Comparison of ENCODE assay signal across 8 cellular contexts in genomic region chr2:46954951-46955571, GRCh38. TPM values are rescaled to one million over a fixed set of nuclear protein-coding genes. Genes with fewer than 3 reads are reported as not detected.
DNase-seq lines count a peak whose midpoint lies in the region; ATAC-seq, FAIRE-seq and TF ChIP-seq lines count a peak whose summit lies in the region.

No MANE protein-coding gene starts in this region.

- H3K4me1 ChIP-seq in body of pancreas (peaks cover 39% of the 10 kb centered on the region), left lung (peaks cover 6 to 24% of the 10 kb centered on the region in 2 donors), thyroid gland (peaks cover 45 to 49% of the 10 kb centered on the region in 2 donors), spleen (peaks cover 0 to 38% (median 21%) of the 10 kb centered on the region in 6 donors)

- peak; percentile 96 for DNase-seq in HTR-8/SVneo (ENCODE audit: insufficient read length, low spot score)
- peak; percentile 64 to 79 (median 69) for DNase-seq in body of pancreas
- DNase-seq in left lung: no peak
- peak; percentile 82 to 90 for DNase-seq in thyroid gland
- DNase-seq in NCI-H2171 treated with DMSO at 0.1 percent for 48 hours (lab: John Stamatoyannopoulos, UW): no peak
- DNase-seq in superior temporal gyrus (ENCODE audit: extremely low spot score): no peak
- DNase-seq in spleen: no peak

- WGBS in body of pancreas, 2 donors: 34 to 40% methylated on average over 9 of the region's 9 CpGs
- WGBS in thyroid gland, 2 donors: 50 to 59% methylated on average over 9 of the region's 9 CpGs
- WGBS in spleen, 5 donors: 48 to 74% (median 56%) methylated on average over 9 of the region's 9 CpGs

- H3K27ac ChIP-seq in body of pancreas (peak overlapping the region; percentile 57 to 85 (median 68)), left lung (peak overlapping the region in 1 of 2 donors; percentile 33), thyroid gland (peak overlapping the region; percentile 84 to 90 (median 85)), spleen (peak overlapping the region in 4 of 8 donors; percentile 5 to 60 (median 36))

- intact Hi-C loops in body of pancreas (cut with DNase I): no loop called here
- intact Hi-C loops in left lung (cut with DNase I): no loop called here
- intact Hi-C loops in thyroid gland (cut with DNase I): no loop called here
- intact Hi-C loops in spleen (cut with DNase I; ENCODE audit: low total_unique reads): no loop called here

- FAIRE-seq in HTR-8/SVneo (lab: Jason Lieb, UNC): peak; percentile 97

- ATAC-seq in body of pancreas: peak; percentile 88
- peak; percentile 86 for ATAC-seq in left lung
- ATAC-seq in GM18502 (IDR thresholded peaks at IDR 0.05; ENCODE audit: poor library complexity, unreplicated experiment): no peak

- H3K27me3 ChIP-seq in body of pancreas: no peaks in the 10 kb centered on the region
- no peaks in the 10 kb centered on the region for H3K27me3 ChIP-seq in left lung
- H3K27me3 ChIP-seq in thyroid gland: no peaks in the 10 kb centered on the region
- no peaks in the 10 kb centered on the region for H3K27me3 ChIP-seq in spleen (replicated peaks in 1 of 7)

- TF ChIP-seq CTCF in body of pancreas (IDR thresholded peaks at IDR 0.05): no peak
- TF ChIP-seq CTCF in left lung (IDR thresholded peaks at IDR 0.05): no peak
- no peak for TF ChIP-seq CTCF in thyroid gland (IDR thresholded peaks at IDR 0.05)
- no peak for TF ChIP-seq CTCF in spleen (IDR thresholded peaks at IDR 0.05 in 8 of 11, conservative IDR thresholded peaks at IDR 0.05 in 3 of 11)

- H3K4me3 ChIP-seq in body of pancreas (no peak overlapping the region), left lung (no peak overlapping the region), thyroid gland (replicated peaks in 1 of 3) (no peak overlapping the region), spleen (no peak overlapping the region)

- no peak for TF ChIP-seq POLR2A in body of pancreas (IDR thresholded peaks at IDR 0.05)
- no peak for TF ChIP-seq POLR2A in thyroid gland (IDR thresholded peaks at IDR 0.05)
- no peak for TF ChIP-seq POLR2A in spleen (IDR thresholded peaks at IDR 0.05)

- H3K9me3 ChIP-seq in body of pancreas: no peaks in the 10 kb centered on the region
- H3K9me3 ChIP-seq in left lung: no peaks in the 10 kb centered on the region
- H3K9me3 ChIP-seq in thyroid gland: no peaks in the 10 kb centered on the region
- no peaks in the 10 kb centered on the region for H3K9me3 ChIP-seq in spleen

- H3K36me3 ChIP-seq in body of pancreas (replicated peaks in 1 of 2; ENCODE audit: insufficient read depth in 1 of 2, low read depth in 2 of 2) (peaks cover 0 to 11% of the 10 kb centered on the region in 2 donors), left lung (peaks cover 0 to 89% of the 10 kb centered on the region in 2 donors), thyroid gland (peaks cover 22 to 32% of the 10 kb centered on the region in 2 donors), spleen (peaks cover 6 to 100% (median 63%) of the 10 kb centered on the region in 6 donors)

RNA-seq across cellular contexts. Expression of gene TTC7A, which starts 14.0 kb away (rescaled TPM):
- total RNA-seq in body of pancreas (10 to 100 TPM; 33.5 to 51.7 TPM), left lung (10 to 100 TPM; 43.3 to 53.4 TPM), thyroid gland (10 to 100 TPM; 27.5 to 46.8 (median 39.5) TPM), spleen (10 to 100 TPM; 40.3 to 59.0 (median 47.6) TPM)
- 10 to 100 TPM; 13.6 to 37.6 (median 17.7) TPM for polyA plus RNA-seq in spleen

RNA-seq across cellular contexts. Expression of gene MCFD2, which starts 39.5 kb away (rescaled TPM):
- 10 to 100 TPM; 42.2 to 73.7 TPM for total RNA-seq in body of pancreas
- total RNA-seq in left lung: 100 to 1,000 TPM in 1 of 2 donors, 10 to 100 TPM in 1; 78.0 to 121 TPM
- 100 to 1,000 TPM; 131 to 223 (median 169) TPM for total RNA-seq in thyroid gland
- 100 to 1,000 TPM in 1 of 7 donors, 10 to 100 TPM in 6; 53.4 to 112 (median 70.9) TPM for total RNA-seq in spleen
- 10 to 100 TPM; 10.3 to 22.3 (median 14.0) TPM for polyA plus RNA-seq in spleen

Comparison
In these comparisons a context has a peak if more than half of its experiments do, and no peak if none do; other contexts are left out.
1. DNase-seq: peak in HTR-8/SVneo (single experiment), body of pancreas (4 of 4) and thyroid gland (2 of 2); none in left lung (0 of 2), NCI-H2171 treated with DMSO at 0.1 percent for 48 hours (single experiment), superior temporal gyrus (single experiment) and spleen (single experiment).